ENCODE assay signal across 20 cellular contexts in the genomic region with DNA sequence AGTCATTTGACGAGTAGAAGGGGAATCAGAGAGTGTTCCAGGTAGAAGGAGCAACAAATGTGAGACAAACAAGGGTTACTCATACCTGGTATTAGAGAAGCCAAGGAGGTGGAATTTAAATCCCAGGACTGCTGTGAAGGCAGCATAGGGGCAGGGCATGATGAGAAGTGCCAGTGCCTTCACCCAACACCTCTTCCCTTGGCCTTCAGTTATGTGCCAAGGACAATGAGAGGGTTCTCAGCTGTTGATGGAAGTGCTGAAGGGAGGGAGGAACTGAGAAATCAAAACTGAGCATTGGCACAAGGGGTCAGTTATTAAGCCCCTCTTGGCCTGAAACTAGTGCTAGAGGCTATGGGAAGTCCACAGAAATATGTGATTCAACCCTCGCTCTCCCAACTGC. TPM values are rescaled to one million over a fixed set of nuclear protein-coding genes. Genes with fewer than 3 reads are reported as not detected.
DNase-seq lines count a peak whose midpoint lies in the region; ATAC-seq and TF ChIP-seq lines count a peak whose summit lies in the region.
"Had no signal": no experiment of that assay in that cellular context is flagged by ENCODE, and none has a peak within 500 bp of the region (broad histone marks: within the 10 kb centered on the region; RNA-seq: fewer than 3 reads in every experiment).

No MANE protein-coding gene starts in this region.

- H3K4me1 ChIP-seq in right cardiac atrium (ENCODE audit: control insufficient read depth, insufficient read depth, low read length) (peaks cover 7% of the 10 kb centered on the region), body of pancreas (peaks cover 11% of the 10 kb centered on the region)

- intact Hi-C loops in Right ventricle myocardium superior (cut with DNase I) = no loop called here
- intact Hi-C loops in left cardiac atrium (cut with DNase I) = loop anchor here in 1 of 2 donors (5.0 kb wide), 1 partner anchor 32 kb away; no protein-coding TSS in a partner anchor
- intact Hi-C loops in right cardiac atrium (cut with DNase I) = loop anchor here in 1 of 4 donors (5.0 kb wide), 1 partner anchor 42 kb away; no protein-coding TSS in a partner anchor
- intact Hi-C loops in body of pancreas (cut with DNase I) = no loop called here

- WGBS in right cardiac atrium = 78% methylated on average over 2 of the region's 2 CpGs
- 94% methylated on average over 2 of the region's 2 CpGs for whole genome bisulfite sequencing in body of pancreas, 2 donors

- no peak for TF ChIP-seq CTCF in body of pancreas (IDR thresholded peaks at IDR 0.05)

- H3K27ac ChIP-seq in right cardiac atrium (ENCODE audit: low read length) = peak overlapping the region; percentile 70
- no peak overlapping the region for H3K27ac ChIP-seq in body of pancreas
- H3K27ac ChIP-seq: GM23248, HL-60 had no signal

- H3K4me3 ChIP-seq in right cardiac atrium (ENCODE audit: low read length) = no peak overlapping the region
- H3K4me3 ChIP-seq in body of pancreas = no peak overlapping the region
- H3K4me3 ChIP-seq: GM12878, GM23248, HAP-1 had no signal

- DNase-seq in Right ventricle myocardium superior (no peak), left cardiac atrium (no peak), right cardiac atrium (no peak), ecto neural progenitor cell (ENCODE audit: low spot score) (no peak), body of pancreas (no peak)
- no peak for DNase-seq in stimulated activated CD4-positive, alpha-beta T cell treated with anti-CD3 and anti-CD28 coated beads, Interleukin-12 subunit alpha, Interleukin-12 subunit beta, amount 100 ng/mL, for 4 hours
- DNase-seq: ACHN; BE2C; C1 segment of cervical spinal cord; CD4-positive, CD25-positive, alpha-beta regulatory T cell; CD8-positive, alpha-beta memory T cell; COR-L47; DMS 273 treated with DMSO at 0.1 percent for 48 hours; DMS53; DND-41; EL; GM23248 had no signal

- no peaks in the 10 kb centered on the region for H3K9me3 ChIP-seq in right cardiac atrium (ENCODE audit: control insufficient read depth, low read length)
- H3K9me3 ChIP-seq in body of pancreas = no peaks in the 10 kb centered on the region
- H3K9me3 ChIP-seq: BE2C, HAP-1 had no signal

- H3K27me3 ChIP-seq in right cardiac atrium (ENCODE audit: control insufficient read depth, insufficient read depth) (no peaks in the 10 kb centered on the region), body of pancreas (no peaks in the 10 kb centered on the region)
- H3K27me3 ChIP-seq: BE2C had no signal

- no peak for TF ChIP-seq POLR2A in body of pancreas (IDR thresholded peaks at IDR 0.05)

- ATAC-seq in Right ventricle myocardium superior (ENCODE audit: poor library complexity) (peak; percentile 64), left cardiac atrium (peak; percentile 81 to 83), right cardiac atrium (peak; percentile 58 to 66), body of pancreas (no peak)
- ATAC-seq: GM12878 had no signal

- H3K36me3 ChIP-seq in body of pancreas (replicated peaks in 1 of 2; ENCODE audit: insufficient read depth in 1 of 2, low read depth in 2 of 2) = no peaks in the 10 kb centered on the region
- H3K36me3 ChIP-seq: HAP-1 had no signal

RNA-seq across cellular contexts. Expression of gene GARNL3, which starts 50.3 kb away (rescaled TPM):
- total RNA-seq in Right ventricle myocardium superior (12.6 TPM), left cardiac atrium (10 to 100 TPM; 10.0 to 11.2 TPM), right cardiac atrium (10 to 100 TPM; 14.1 to 24.2 (median 17.3) TPM), body of pancreas (10 to 100 TPM in 1 of 2 donors, 1 to 10 TPM in 1; 5.9 to 23.6 TPM)
- 9.1 TPM for polyA plus RNA-seq in right cardiac atrium
